Comparison of ENCODE assay signal across 8 cellular contexts in genomic region chr12:50166776-50167025, GRCh38. TPM values are rescaled to one million over a fixed set of nuclear protein-coding genes. Genes with fewer than 3 reads are reported as not detected.
DNase-seq lines count a peak whose midpoint lies in the region; TF ChIP-seq lines count a peak whose summit lies in the region.

No MANE protein-coding gene starts in this region.

- peak overlapping the region; percentile 95 for H3K27ac ChIP-seq in ectodermal cell (ENCODE audit: insufficient read depth, low read depth, low read length, poor library complexity, severe bottlenecking)
- H3K27ac ChIP-seq in neural cell (ENCODE audit: low read length) = peak overlapping the region; percentile 94

- no peaks in the 10 kb centered on the region for H3K4me1 ChIP-seq in ectodermal cell (ENCODE audit: control insufficient read depth, insufficient read depth, low read length)

- peaks cover 29% of the 10 kb centered on the region for H3K4me1 Mint-ChIP-seq in T-helper 2 cell treated with Interferon-gamma antibody and Interleukin-4, amounts not matched to agents 5 μg/mL and 100 μg/mL, for 36 hours (ENCODE audit: low read depth)
- H3K4me1 Mint-ChIP-seq in type B pancreatic cell (ENCODE audit: unreplicated experiment) = peaks cover 16% of the 10 kb centered on the region

- DNase-seq in activated T-cell treated with anti-CD3 and anti-CD28 coated beads for 1 hour (ENCODE audit: low read depth) = peak; percentile 19
- no peak for DNase-seq in activated T-cell treated with anti-CD3 and anti-CD28 coated beads, Interleukin-2, amount 50 U/mL, for 1 hour
- peak; percentile 75 for DNase-seq in T-helper 2 cell treated with Interferon-gamma antibody and Interleukin-4, amounts not matched to agents 5 μg/mL and 100 μg/mL, for 36 hours (ENCODE audit: low spot score)
- no peak for DNase-seq in type B pancreatic cell (ENCODE audit: extremely low spot score, unreplicated experiment)
- DNase-seq in ureter (ENCODE audit: low spot score) = no peak
- no peak for DNase-seq in NCI-H2227 treated with DMSO at 0.1 percent for 48 hours (lab: John Stamatoyannopoulos, UW)

- peaks cover 31% of the 10 kb centered on the region for H3K79me2 ChIP-seq in neural cell (replicated peaks; ENCODE audit: insufficient read depth, low read length)

- H3K27me3 ChIP-seq in ectodermal cell (ENCODE audit: control insufficient read depth, insufficient read depth, low read length, poor library complexity, severe bottlenecking) = no peaks in the 10 kb centered on the region
- no peaks in the 10 kb centered on the region for H3K27me3 ChIP-seq in neural cell (ENCODE audit: insufficient read depth, low read depth, low read length)

- WGBS in ectodermal cell, 2 experiments = 0 to 1% methylated on average over 10 of the region's 10 CpGs

- H3K4me3 ChIP-seq in ectodermal cell (ENCODE audit: insufficient read depth, low read depth, low read length) (peak overlapping the region; percentile 89), neural cell (ENCODE audit: low read length) (peak overlapping the region; percentile 97)

- no peak for TF ChIP-seq EP300 in neural cell (conservative IDR thresholded peaks at IDR 0.05; ENCODE audit: poor library complexity, severe bottlenecking)

- no peaks in the 10 kb centered on the region for H3K36me3 ChIP-seq in ectodermal cell (ENCODE audit: control insufficient read depth, insufficient read depth, low read length)
- H3K36me3 ChIP-seq in neural cell (ENCODE audit: insufficient read depth, low read length) = no peaks in the 10 kb centered on the region

- no peaks in the 10 kb centered on the region for H3K9me2 ChIP-seq in neural cell (ENCODE audit: insufficient read depth, low read length)

- peak overlapping the region; percentile 91 for H3K4me3 Mint-ChIP-seq in T-helper 2 cell treated with Interferon-gamma antibody and Interleukin-4, amounts not matched to agents 5 μg/mL and 100 μg/mL, for 36 hours
- H3K4me3 Mint-ChIP-seq in type B pancreatic cell = peak overlapping the region; percentile 88

- H3K27me3 Mint-ChIP-seq in T-helper 2 cell treated with Interferon-gamma antibody and Interleukin-4, amounts not matched to agents 5 μg/mL and 100 μg/mL, for 36 hours (ENCODE audit: low read depth) = no peaks in the 10 kb centered on the region
- H3K27me3 Mint-ChIP-seq in type B pancreatic cell = no peaks in the 10 kb centered on the region

- TF ChIP-seq RAD21 in neural cell (conservative IDR thresholded peaks at IDR 0.05) = no peak

- H3K9me3 ChIP-seq in ectodermal cell (ENCODE audit: control insufficient read depth, low read length) (no peaks in the 10 kb centered on the region), neural cell (ENCODE audit: low read length) (no peaks in the 10 kb centered on the region)

- no peaks in the 10 kb centered on the region for H4K20me1 ChIP-seq in neural cell (ENCODE audit: insufficient read depth)

- H3F3A ChIP-seq in neural cell (ENCODE audit: insufficient read depth, low read length, poor library complexity, severe bottlenecking) = no peaks in the 10 kb centered on the region

- H3K27ac Mint-ChIP-seq in T-helper 2 cell treated with Interferon-gamma antibody and Interleukin-4, amounts not matched to agents 5 μg/mL and 100 μg/mL, for 36 hours = peak overlapping the region; percentile 93
- peak overlapping the region; percentile 96 for H3K27ac Mint-ChIP-seq in type B pancreatic cell

- peaks cover 11% of the 10 kb centered on the region for H3K36me3 Mint-ChIP-seq in T-helper 2 cell treated with Interferon-gamma antibody and Interleukin-4, amounts not matched to agents 5 μg/mL and 100 μg/mL, for 36 hours (ENCODE audit: low read depth)
- peaks cover 17% of the 10 kb centered on the region for H3K36me3 Mint-ChIP-seq in type B pancreatic cell

- TF ChIP-seq CTCF in neural cell (IDR thresholded peaks at IDR 0.05; ENCODE audit: poor library complexity, severe bottlenecking) (no peak), type B pancreatic cell (conservative IDR thresholded peaks at IDR 0.05) (no peak)

- H2AFZ ChIP-seq in neural cell (ENCODE audit: low read depth, low read length) = peak overlapping the region; percentile 98

- peak overlapping the region; percentile 95 for H3K9ac ChIP-seq in neural cell (ENCODE audit: low read length)

- H3K9me3 Mint-ChIP-seq in T-helper 2 cell treated with Interferon-gamma antibody and Interleukin-4, amounts not matched to agents 5 μg/mL and 100 μg/mL, for 36 hours = no peaks in the 10 kb centered on the region
- H3K9me3 Mint-ChIP-seq in type B pancreatic cell = peaks cover 5% of the 10 kb centered on the region

- H3K4me2 ChIP-seq in neural cell (ENCODE audit: low read length) = peak overlapping the region; percentile 73

TF ChIP-seq in neural cell, 6 proteins besides CTCF, POLR2A, EP300 and RAD21:
- TF ChIP-seq EZH2 (IDR thresholded peaks at IDR 0.05; ENCODE audit: borderline replicate concordance, insufficient read depth, low read length, poor library complexity, severe bottlenecking) (no peak), REST (IDR thresholded peaks at IDR 0.05; ENCODE audit: borderline replicate concordance) (no peak), POLR2AphosphoS5 (IDR thresholded peaks at IDR 0.05) (no peak), MXI1 (conservative IDR thresholded peaks at IDR 0.05; ENCODE audit: poor library complexity, severe bottlenecking) (no peak), TAF1 (IDR thresholded peaks at IDR 0.05; ENCODE audit: low read depth) (no peak), SMC3 (conservative IDR thresholded peaks at IDR 0.05; ENCODE audit: poor library complexity) (no peak)

RNA-seq across cellular contexts. Expression of gene CERS5, which starts 0.5 kb away (rescaled TPM):
- 60.6 TPM for polyA plus RNA-seq in ectodermal cell (2013, experiment 1 of 4)
- 71.9 TPM for polyA plus RNA-seq in ectodermal cell (2013, experiment 2 of 4)
- polyA plus RNA-seq in ectodermal cell (2013, experiment 3 of 4) = 42.6 TPM
- 47.0 TPM for polyA plus RNA-seq in ectodermal cell (2013, experiment 4 of 4)
- 463 and 470 TPM in 2 replicates for polyA plus RNA-seq in neural cell
- 133 and 152 TPM in 2 replicates for polyA minus RNA-seq in neural cell
- total RNA-seq in type B pancreatic cell (ENCODE audit: low replicate concordance) (32.5 and 59.7 TPM in 2 replicates), ureter (55.6 TPM)

RNA-seq across cellular contexts. Expression of gene COX14, which starts 54.7 kb away (rescaled TPM):
- 31.3 TPM for polyA plus RNA-seq in ectodermal cell (2013, experiment 1 of 4)
- polyA plus RNA-seq in ectodermal cell (2013, experiment 2 of 4) = 30.8 TPM
- 28.9 TPM for polyA plus RNA-seq in ectodermal cell (2013, experiment 3 of 4)
- 29.7 TPM for polyA plus RNA-seq in ectodermal cell (2013, experiment 4 of 4)
- 73.4 and 79.3 TPM in 2 replicates for polyA plus RNA-seq in neural cell
- 15.6 and 17.0 TPM in 2 replicates for polyA minus RNA-seq in neural cell
- total RNA-seq in type B pancreatic cell (ENCODE audit: low replicate concordance) (42.6 and 55.2 TPM in 2 replicates), ureter (58.9 TPM)

Comparison
In these comparisons a context has a peak if more than half of its experiments do, and no peak if none do; other contexts are left out.
1. DNase-seq: peak in activated T-cell treated with anti-CD3 and anti-CD28 coated beads for 1 hour (single experiment) and T-helper 2 cell treated with Interferon-gamma antibody and Interleukin-4, amounts not matched to agents 5 μg/mL and 100 μg/mL, for 36 hours (single experiment); none in activated T-cell treated with anti-CD3 and anti-CD28 coated beads, Interleukin-2, amount 50 U/mL, for 1 hour (single experiment), type B pancreatic cell (single experiment), ureter (single experiment) and NCI-H2227 treated with DMSO at 0.1 percent for 48 hours (single experiment).